ENCODE assay signal across 21 cellular contexts in genomic region chr1:44425327-44426082, GRCh38. TPM values are rescaled to one million over a fixed set of nuclear protein-coding genes. Genes with fewer than 3 reads are reported as not detected.
DNase-seq lines count a peak whose midpoint lies in the region; ATAC-seq and TF ChIP-seq lines count a peak whose summit lies in the region.
"Had no signal": no experiment of that assay in that cellular context is flagged by ENCODE, and none has a peak within 500 bp of the region (broad histone marks: within the 10 kb centered on the region; RNA-seq: fewer than 3 reads in every experiment).

No MANE protein-coding gene starts in this region.

- no peaks in the 10 kb centered on the region for H3K36me3 ChIP-seq in left ventricle myocardium inferior
- no peaks in the 10 kb centered on the region for H3K36me3 ChIP-seq in OCI-LY3 (replicated peaks; ENCODE audit: low read depth, low read length)

- CTCF ChIA-PET in CD4-positive, alpha-beta T cell (lab: Charles Lee), result interaction anchor here (0.5 kb wide), 1 partner anchor 10 kb away, joined by 3 read pairs; no protein-coding TSS in a partner anchor
- CTCF ChIA-PET in activated CD8-positive, alpha-beta T cell treated with anti-CD3 and anti-CD28 coated beads for 36 hours (lab: Charles Lee), result interaction anchor here (0.9 to 2.1 kb wide), 3 partner anchors 48 to 183 kb away, joined by 3 to 7 read pairs (median 4); no protein-coding TSS in a partner anchor

- no peak overlapping the region for H2AFZ ChIP-seq in OCI-LY3 (ENCODE audit: low read depth, low read length)

- H3K9ac ChIP-seq in OCI-LY3 (ENCODE audit: low read length), result peak overlapping the region; percentile 83

- peaks cover 7% of the 10 kb centered on the region for H3K4me1 Mint-ChIP-seq in CD4-positive, alpha-beta T cell (ENCODE audit: low read depth)
- peaks cover 5% of the 10 kb centered on the region for H3K4me1 Mint-ChIP-seq in activated CD8-positive, alpha-beta T cell treated with anti-CD3 and anti-CD28 coated beads for 36 hours (ENCODE audit: low read depth)

- ATAC-seq in CD4-positive, alpha-beta T cell (ENCODE audit: poor library complexity), result no peak
- no peak for ATAC-seq in activated CD8-positive, alpha-beta T cell treated with anti-CD3 and anti-CD28 coated beads for 36 hours
- ATAC-seq: activated CD8-positive, alpha-beta T cell treated with anti-CD3 and anti-CD28 coated beads, Interleukin-2, amount 10 ng/mL, durations not matched to agents 7 days and 5 days; naive thymus-derived CD8-positive, alpha-beta T cell; T-helper 17 cell had no signal

- TF ChIP-seq CTCF in left ventricle myocardium inferior (IDR thresholded peaks at IDR 0.05; ENCODE audit: borderline replicate concordance), result no peak
- peak; percentile 26 for TF ChIP-seq CTCF in OCI-LY3 (IDR thresholded peaks at IDR 0.05; ENCODE audit: low read depth, low read length)
- TF ChIP-seq CTCF in dorsolateral prefrontal cortex (IDR thresholded peaks at IDR 0.05 in 54 of 56, conservative IDR thresholded peaks at IDR 0.05 in 2 of 56; ENCODE audit: low read depth in 1 of 56, partially characterized antibody in 56 of 56), result peak in 29 of 56 donors; percentile 5 to 58 (median 24)
- TF ChIP-seq CTCF in CD4-positive, alpha-beta T cell (IDR thresholded peaks at IDR 0.05), result no peak
- TF ChIP-seq CTCF in activated CD8-positive, alpha-beta T cell treated with anti-CD3 and anti-CD28 coated beads for 36 hours (IDR thresholded peaks at IDR 0.05), result no peak

- no peaks in the 10 kb centered on the region for H3K9me3 Mint-ChIP-seq in CD4-positive, alpha-beta T cell
- H3K9me3 Mint-ChIP-seq in activated CD8-positive, alpha-beta T cell treated with anti-CD3 and anti-CD28 coated beads for 36 hours, result no peaks in the 10 kb centered on the region
- H3K9me3 Mint-ChIP-seq: activated naive CD8-positive, alpha-beta T cell treated with anti-CD3 and anti-CD28 coated beads for 36 hours; immature natural killer cell; naive thymus-derived CD8-positive, alpha-beta T cell had no signal

- no peak overlapping the region for H3K4me3 Mint-ChIP-seq in CD4-positive, alpha-beta T cell
- no peak overlapping the region for H3K4me3 Mint-ChIP-seq in activated CD8-positive, alpha-beta T cell treated with anti-CD3 and anti-CD28 coated beads for 36 hours
- H3K4me3 Mint-ChIP-seq: activated CD8-positive, alpha-beta T cell treated with anti-CD3 and anti-CD28 coated beads, Interleukin-2, amount 10 ng/mL, durations not matched to agents 7 days and 5 days; activated naive CD8-positive, alpha-beta T cell treated with anti-CD3 and anti-CD28 coated beads for 36 hours; immature natural killer cell; naive thymus-derived CD8-positive, alpha-beta T cell; T-helper 17 cell had no signal

- H3K27me3 ChIP-seq in left ventricle myocardium inferior (ENCODE audit: low read depth) (peaks cover 44% of the 10 kb centered on the region), OCI-LY3 (ENCODE audit: low read depth, low read length) (no peaks in the 10 kb centered on the region), dorsolateral prefrontal cortex (peaks cover 0 to 73% (median 11%) of the 10 kb centered on the region in 45 donors)
- peaks cover 40% of the 10 kb centered on the region for H3K27me3 ChIP-seq in CD4-positive, alpha-beta T cell (ENCODE audit: control insufficient read depth, insufficient read depth, low read length)

- no peaks in the 10 kb centered on the region for H3K36me3 Mint-ChIP-seq in CD4-positive, alpha-beta T cell (ENCODE audit: low read depth)
- H3K36me3 Mint-ChIP-seq in activated CD8-positive, alpha-beta T cell treated with anti-CD3 and anti-CD28 coated beads for 36 hours (ENCODE audit: low read depth), result no peaks in the 10 kb centered on the region
- H3K36me3 Mint-ChIP-seq: activated naive CD8-positive, alpha-beta T cell treated with anti-CD3 and anti-CD28 coated beads for 36 hours; naive thymus-derived CD8-positive, alpha-beta T cell had no signal

- H3K9me3 ChIP-seq in left ventricle myocardium inferior (replicated peaks), result no peaks in the 10 kb centered on the region
- no peaks in the 10 kb centered on the region for H3K9me3 ChIP-seq in OCI-LY3 (ENCODE audit: insufficient read depth, low read length)
- H3K9me3 ChIP-seq in CD4-positive, alpha-beta T cell (ENCODE audit: control insufficient read depth, low read length), result no peaks in the 10 kb centered on the region
- H3K9me3 ChIP-seq: Caco-2 had no signal

- H3K27ac ChIP-seq in left ventricle myocardium inferior (replicated peaks) (no peak overlapping the region), OCI-LY3 (ENCODE audit: low read length) (peak overlapping the region; percentile 95), dorsolateral prefrontal cortex (peak overlapping the region in 48 of 59 donors; percentile 2 to 97 (median 61))
- H3K27ac ChIP-seq in CD4-positive, alpha-beta T cell (ENCODE audit: low read depth, low read length), result no peak overlapping the region
- H3K27ac ChIP-seq: SK-N-MC had no signal

- H3K27me3 Mint-ChIP-seq in CD4-positive, alpha-beta T cell, result peaks cover 77% of the 10 kb centered on the region
- peaks cover 50% of the 10 kb centered on the region for H3K27me3 Mint-ChIP-seq in activated CD8-positive, alpha-beta T cell treated with anti-CD3 and anti-CD28 coated beads for 36 hours

- no peaks in the 10 kb centered on the region for H3K79me2 ChIP-seq in OCI-LY3 (ENCODE audit: low read length)

- peak; percentile 28 for DNase-seq in left ventricle myocardium inferior
- no peak for DNase-seq in cardiac septum (ENCODE audit: low spot score)
- no peak for DNase-seq in dorsolateral prefrontal cortex
- DNase-seq in CD4-positive, alpha-beta T cell, result no peak
- no peak for DNase-seq in activated CD8-positive, alpha-beta T cell treated with anti-CD3 and anti-CD28 coated beads for 36 hours
- no peak for DNase-seq in activated gamma-delta T cell (lab: John Stamatoyannopoulos, UW)
- DNase-seq: activated CD8-positive, alpha-beta T cell treated with anti-CD3 and anti-CD28 coated beads, Interleukin-2, amount 10 ng/mL, durations not matched to agents 7 days and 5 days; activated naive CD8-positive, alpha-beta T cell treated with anti-CD3 and anti-CD28 coated beads for 36 hours; aorta; Caco-2; DND-41; HCEC 1CT; hypothalamus; immature natural killer cell; KG1; naive thymus-derived CD8-positive, alpha-beta T cell; NCI-H524 treated with DMSO at 0.1 percent for 48 hours; T-helper 17 cell; trophoblast cell had no signal

- H3K27ac Mint-ChIP-seq in CD4-positive, alpha-beta T cell, result no peak overlapping the region
- H3K27ac Mint-ChIP-seq in activated CD8-positive, alpha-beta T cell treated with anti-CD3 and anti-CD28 coated beads for 36 hours, result no peak overlapping the region
- H3K27ac Mint-ChIP-seq: activated CD8-positive, alpha-beta T cell treated with anti-CD3 and anti-CD28 coated beads, Interleukin-2, amount 10 ng/mL, durations not matched to agents 7 days and 5 days; activated naive CD8-positive, alpha-beta T cell treated with anti-CD3 and anti-CD28 coated beads for 36 hours; immature natural killer cell; naive thymus-derived CD8-positive, alpha-beta T cell; T-helper 17 cell had no signal

- no peaks in the 10 kb centered on the region for H4K20me1 ChIP-seq in OCI-LY3 (ENCODE audit: insufficient read depth, low read length)

- H3K4me3 ChIP-seq in left ventricle myocardium inferior (no peak overlapping the region), OCI-LY3 (ENCODE audit: low read length) (peak overlapping the region; percentile 79), dorsolateral prefrontal cortex (peak overlapping the region in 3 of 59 donors; percentile 2 to 29 (median 20))
- H3K4me3 ChIP-seq: SK-N-MC had no signal

- H3K4me1 ChIP-seq in left ventricle myocardium inferior (peaks cover 48% of the 10 kb centered on the region), OCI-LY3 (ENCODE audit: low read length) (peaks cover 43% of the 10 kb centered on the region)
- H3K4me1 ChIP-seq: Caco-2 had no signal

- POLR2A ChIA-PET in CD4-positive, alpha-beta T cell (lab: Charles Lee), result no interaction called here
- POLR2A ChIA-PET in activated CD8-positive, alpha-beta T cell treated with anti-CD3 and anti-CD28 coated beads for 36 hours (lab: Charles Lee), result interaction anchor here (0.6 kb wide), 1 partner anchor 550 kb away, joined by 3 read pairs; no protein-coding TSS in a partner anchor

- H3K4me2 ChIP-seq in OCI-LY3 (ENCODE audit: low read length), result peak overlapping the region; percentile 99

- intact Hi-C loops in left ventricle myocardium inferior (cut with micrococcal nuclease) (loop anchor here (10.0 kb wide), 1 partner anchor 59 kb away; no protein-coding TSS in a partner anchor), cardiac septum (cut with DNase I) (loop anchor here (2.0 to 10.0 kb wide), 2 partner anchors 71 to 211 kb away; partner anchors contain the start of gene DMAP1), dorsolateral prefrontal cortex (cut with DNase I) (no loop called here)
- intact Hi-C loops in CD4-positive, alpha-beta T cell (cut with DNase I, micrococcal nuclease), result no loop called here
- intact Hi-C loops in activated CD8-positive, alpha-beta T cell treated with anti-CD3 and anti-CD28 coated beads for 36 hours (cut with micrococcal nuclease), result no loop called here

RNA-seq across cellular contexts. Expression of gene RNF220, which starts 20.4 kb away (rescaled TPM):
- total RNA-seq in left ventricle myocardium inferior (62.6 TPM), cardiac septum (45.6 TPM), dorsolateral prefrontal cortex (100 to 1,000 TPM; 104 to 415 (median 196) TPM)
- 10 to 100 TPM; 76.0 to 77.9 TPM for total RNA-seq in CD4-positive, alpha-beta T cell
- 10 to 100 TPM; 71.9 to 79.1 TPM for total RNA-seq in activated CD8-positive, alpha-beta T cell treated with anti-CD3 and anti-CD28 coated beads for 36 hours

Comparison
In these comparisons a context has a peak if more than half of its experiments do, and no peak if none do; other contexts are left out.
1. H3K27ac ChIP-seq: peak in OCI-LY3 (single experiment) and dorsolateral prefrontal cortex (48 of 59); none in left ventricle myocardium inferior (single experiment) and CD4-positive, alpha-beta T cell (single experiment).
2. CTCF ChIP-seq: peak in OCI-LY3 (single experiment) and dorsolateral prefrontal cortex (29 of 56); none in left ventricle myocardium inferior (single experiment), CD4-positive, alpha-beta T cell (single experiment) and activated CD8-positive, alpha-beta T cell treated with anti-CD3 and anti-CD28 coated beads for 36 hours (single experiment).
3. intact Hi-C loops: an anchor here in left ventricle myocardium inferior (10.0 kb wide) and cardiac septum (2.0 to 10.0 kb wide); none called in dorsolateral prefrontal cortex, CD4-positive, alpha-beta T cell and activated CD8-positive, alpha-beta T cell treated with anti-CD3 and anti-CD28 coated beads for 36 hours.